ENCODE assay signal across 24 cellular contexts in the genomic region with DNA sequence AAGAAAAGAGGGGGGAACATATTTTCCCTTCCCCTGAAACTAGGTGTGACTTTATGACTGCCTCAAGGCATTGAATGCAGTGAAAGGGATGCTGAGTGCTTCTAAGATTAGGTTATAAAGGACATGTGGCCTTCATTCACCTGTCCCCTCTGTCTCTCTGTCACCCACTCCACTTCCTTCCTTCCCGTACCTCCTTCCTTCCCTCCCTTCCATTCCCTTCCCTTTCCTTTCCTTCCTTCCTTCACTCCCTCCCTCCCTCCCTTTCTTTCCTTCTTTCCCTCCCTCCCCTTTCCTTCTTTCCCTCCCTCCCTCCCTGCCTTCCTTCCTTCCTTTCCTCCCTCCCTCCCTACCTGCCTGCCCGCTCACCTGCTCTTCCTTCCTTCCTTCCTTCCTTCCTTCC. TPM values are rescaled to one million over a fixed set of nuclear protein-coding genes. Genes with fewer than 3 reads are reported as not detected.
DNase-seq lines count a peak whose midpoint lies in the region; ATAC-seq, FAIRE-seq and TF ChIP-seq lines count a peak whose summit lies in the region.
"Had no signal": no experiment of that assay in that cellular context is flagged by ENCODE, and none has a peak within 500 bp of the region (broad histone marks: within the 10 kb centered on the region; RNA-seq: fewer than 3 reads in every experiment).

No MANE protein-coding gene starts in this region.

- no peak overlapping the region for H2AFZ ChIP-seq in K562 (ENCODE audit: low read depth, low read length)
- H2AFZ ChIP-seq: GM23248 had no signal

- DNase-seq in K562 (ENCODE audit: extremely low read depth in 1 of 4, low spot score in 3 of 4) (no peak), right lobe of liver (no peak), colonic mucosa (no peak), Kasumi-1 (lab: John Stamatoyannopoulos, UW) (no peak)
- no peak for DNase-seq in stimulated activated effector memory CD8-positive, alpha-beta T cell treated with anti-CD3 and anti-CD28 coated beads, Interleukin-12 subunit alpha, Interleukin-12 subunit beta, amount 100 ng/mL, for 72 hours (ENCODE audit: low spot score in 2 of 2)
- no peak for DNase-seq in activated CD4-positive, CD25-positive, alpha-beta regulatory T cell (lab: John Stamatoyannopoulos, UW)
- DNase-seq: 8988T; ACHN; AML-193; BE2C; CD4-positive, alpha-beta T cell; CD8-positive, alpha-beta memory T cell; DMS53; DND-41; GM23248; H7; HCEC 1CT had no signal

- no peak for TF ChIP-seq CTCF in K562 (IDR thresholded peaks at IDR 0.05 in 2 of 3, conservative IDR thresholded peaks at IDR 0.05 in 1 of 3; ENCODE audit: insufficient read depth in 2 of 3, low read depth in 1 of 3, low read length in 3 of 3)
- no peak for TF ChIP-seq CTCF in right lobe of liver (IDR thresholded peaks at IDR 0.05)
- no peak for TF ChIP-seq CTCF in colonic mucosa (IDR thresholded peaks at IDR 0.05)

- ATAC-seq in K562, result no peak
- no peak for ATAC-seq in right lobe of liver
- no peak for ATAC-seq in stimulated activated effector memory CD8-positive, alpha-beta T cell treated with anti-CD3 and anti-CD28 coated beads, Interleukin-12 subunit alpha, Interleukin-12 subunit beta, amount 100 ng/mL, for 72 hours
- ATAC-seq: A549 had no signal

- no peak overlapping the region for H3K4me2 ChIP-seq in K562 (ENCODE audit: insufficient read depth, low read length)
- H3K4me2 ChIP-seq: A549; BLaER1 treated with 17β-estradiol and CSF1 and Interleukin-3, amounts not matched to agents 10 nM and 100 nM had no signal

- FAIRE-seq in K562 (lab: Jason Lieb, UNC), result no peak
- FAIRE-seq: A549, D721Med, G401.6, GM12892, H1 had no signal

- H3K9me1 ChIP-seq in K562 (ENCODE audit: control insufficient read depth, insufficient read depth, low read length), result no peaks in the 10 kb centered on the region

- intact Hi-C loops in K562 (cut with micrococcal nuclease) (loop anchor here (5.0 kb wide), 1 partner anchor 71 kb away; a partner anchor contains a TSS), right lobe of liver (cut with DNase I) (no loop called here), colonic mucosa (cut with DNase I) (no loop called here)

- H3K9me3 Mint-ChIP-seq in stimulated activated effector memory CD8-positive, alpha-beta T cell treated with anti-CD3 and anti-CD28 coated beads, Interleukin-12 subunit alpha, Interleukin-12 subunit beta, amount 100 ng/mL, for 72 hours, result no peaks in the 10 kb centered on the region
- H3K9me3 Mint-ChIP-seq: CD14-positive monocyte; CD4-positive, alpha-beta T cell; CD8-positive, alpha-beta memory T cell had no signal

- no peak for TF ChIP-seq POLR2A in K562 (conservative IDR thresholded peaks at IDR 0.05)
- TF ChIP-seq POLR2A in right lobe of liver (IDR thresholded peaks at IDR 0.05), result no peak

- no peaks in the 10 kb centered on the region for H3K9me3 ChIP-seq in K562 (replicated peaks; ENCODE audit: control insufficient read depth, insufficient read depth, low read depth, low read length)
- H3K9me3 ChIP-seq in right lobe of liver, result no peaks in the 10 kb centered on the region
- no peaks in the 10 kb centered on the region for H3K9me3 ChIP-seq in colonic mucosa
- H3K9me3 ChIP-seq: A549; BE2C; BLaER1 treated with 17β-estradiol and CSF1 and Interleukin-3, amounts not matched to agents 10 nM and 100 nM had no signal

- no peak for TF ChIP-seq RAD21 in K562 (CRISPR knock-in tag; conservative IDR thresholded peaks at IDR 0.05 in 1 of 2, IDR thresholded peaks at IDR 0.05 in 1 of 2)

- TF ChIP-seq EP300 in K562 (IDR thresholded peaks at IDR 0.05; ENCODE audit: low read length), result no peak

- no peak overlapping the region for H3K4me3 Mint-ChIP-seq in stimulated activated effector memory CD8-positive, alpha-beta T cell treated with anti-CD3 and anti-CD28 coated beads, Interleukin-12 subunit alpha, Interleukin-12 subunit beta, amount 100 ng/mL, for 72 hours
- H3K4me3 Mint-ChIP-seq: CD14-positive monocyte; CD4-positive, alpha-beta T cell had no signal

- peaks cover under 1% of the 10 kb centered on the region for H3K36me3 Mint-ChIP-seq in stimulated activated effector memory CD8-positive, alpha-beta T cell treated with anti-CD3 and anti-CD28 coated beads, Interleukin-12 subunit alpha, Interleukin-12 subunit beta, amount 100 ng/mL, for 72 hours
- H3K36me3 Mint-ChIP-seq: CD14-positive monocyte had no signal

- peaks cover 5% of the 10 kb centered on the region for H3K4me1 Mint-ChIP-seq in stimulated activated effector memory CD8-positive, alpha-beta T cell treated with anti-CD3 and anti-CD28 coated beads, Interleukin-12 subunit alpha, Interleukin-12 subunit beta, amount 100 ng/mL, for 72 hours

- CTCF ChIA-PET in K562 (lab: Yijun Ruan, JAX; ENCODE audit: low intra/inter-chr PET ratio), result no interaction called here

- BruUV-seq in K562 (replicated peaks; lab: Mats Ljungman, UMichigan), result no TSS peak

- H3K27ac Mint-ChIP-seq in stimulated activated effector memory CD8-positive, alpha-beta T cell treated with anti-CD3 and anti-CD28 coated beads, Interleukin-12 subunit alpha, Interleukin-12 subunit beta, amount 100 ng/mL, for 72 hours, result peak overlapping the region; percentile 49
- H3K27ac Mint-ChIP-seq: CD4-positive, alpha-beta T cell had no signal

- H3K4me3 ChIP-seq in K562 (no peak overlapping the region), right lobe of liver (no peak overlapping the region), colonic mucosa (no peak overlapping the region)
- H3K4me3 ChIP-seq: A549; BLaER1 treated with 17β-estradiol and CSF1 and Interleukin-3, amounts not matched to agents 10 nM and 100 nM; GM23248 had no signal

- H3K4me1 ChIP-seq in K562 (replicated peaks in 1 of 2; ENCODE audit: control insufficient read depth in 2 of 2, insufficient read depth in 2 of 2, low read length in 2 of 2) (peaks cover 9 to 13% of the 10 kb centered on the region in 2 experiments; a peak in 4 of 5 replicates), right lobe of liver (peaks cover 0 to 54% (median 26%) of the 10 kb centered on the region in 4 donors), colonic mucosa (peaks cover 6% of the 10 kb centered on the region)
- H3K4me1 ChIP-seq: A549 had no signal

- 0 out of 2 replicates have a peak, but pooled peaks cover under 1% of the 10 kb centered on the region for H4K20me1 ChIP-seq in K562 (replicated peaks; ENCODE audit: control insufficient read depth, insufficient read depth, low read length)

- WGBS in K562 (ENCODE audit: insufficient coverage, low coverage, missing lambda C conversion rate), result 0% methylated on average over 1 of the region's 2 CpGs
- 64% methylated on average over 2 of the region's 2 CpGs for whole genome bisulfite sequencing in right lobe of liver (ENCODE audit: insufficient coverage, low coverage, low lambda C conversion rate, missing lambda C conversion rate)

- H3K27me3 ChIP-seq in K562 (ENCODE audit: control insufficient read depth in 2 of 2, insufficient read depth in 2 of 2, low read length in 2 of 2) (peaks cover 19 to 38% of the 10 kb centered on the region in 2 experiments), right lobe of liver (no peaks in the 10 kb centered on the region), colonic mucosa (no peaks in the 10 kb centered on the region)
- H3K27me3 ChIP-seq: BLaER1 treated with 17β-estradiol and CSF1 and Interleukin-3, amounts not matched to agents 10 nM and 100 nM had no signal

- H3K27ac ChIP-seq in K562 (ENCODE audit: extremely low read depth, low read depth, low read length), result no peak overlapping the region
- H3K27ac ChIP-seq in right lobe of liver, result peak overlapping the region in 2 of 3 donors; percentile 47 to 91
- no peak overlapping the region for H3K27ac ChIP-seq in colonic mucosa
- H3K27ac ChIP-seq: A549; BLaER1 treated with 17β-estradiol and CSF1 and Interleukin-3, amounts not matched to agents 10 nM and 100 nM; GM23248 had no signal

- in situ Hi-C loops in K562 (cut with MboI), result no loop called here

- H3K9ac ChIP-seq in K562 (ENCODE audit: insufficient read depth in 1 of 2, low read depth in 2 of 2, low read length in 2 of 2) (no peak overlapping the region), colonic mucosa (ENCODE audit: low read depth in 2 of 2, low read length in 2 of 2) (no peak overlapping the region)
- H3K9ac ChIP-seq: BLaER1 treated with 17β-estradiol and CSF1 and Interleukin-3, amounts not matched to agents 10 nM and 100 nM; GM23248 had no signal

- peaks cover 8% of the 10 kb centered on the region for H3K79me2 ChIP-seq in K562 (ENCODE audit: control insufficient read depth, insufficient read depth, low read length)

- no peaks in the 10 kb centered on the region for H3K36me3 ChIP-seq in K562 (ENCODE audit: control insufficient read depth, insufficient read depth, low read length)
- no peaks in the 10 kb centered on the region for H3K36me3 ChIP-seq in right lobe of liver
- H3K36me3 ChIP-seq in colonic mucosa, result no peaks in the 10 kb centered on the region
- H3K36me3 ChIP-seq: BE2C; BLaER1 treated with 17β-estradiol and CSF1 and Interleukin-3, amounts not matched to agents 10 nM and 100 nM had no signal

- POLR2A ChIA-PET in K562 (lab: Yijun Ruan, JAX), result no interaction called here

RNA-seq across cellular contexts. Expression of a gene that starts 4.5 kb away (rescaled TPM):
- total RNA-seq in K562 (2011; cell fraction: chromatin; rRNA removed; ENCODE audit: low replicate concordance), result 87.8 and 126 TPM in 2 replicates
- total RNA-seq in K562 (2011; cell fraction: nucleolus; rRNA removed), result 44.4 and 45.4 TPM in 2 replicates
- total RNA-seq in K562 (2011; cell fraction: nucleoplasm; rRNA removed), result 60.3 and 60.7 TPM in 2 replicates
- total RNA-seq in K562 (2014; rRNA removed) (15.5 and 19.4 TPM in 2 replicates), K562 (2014; rRNA removed; fragmentation: Illumina TruSeq; extraction: Trizol) (32.1 and 36.1 TPM in 2 replicates), K562 (2015; rRNA removed; fragmentation: Illumina TruSeq; extraction: Trizol) (22.5 and 23.2 TPM in 2 replicates), K562 (2021) (42.9 and 43.0 TPM in 2 replicates), right lobe of liver (100 to 1,000 TPM in 2 of 6 experiments, 10 to 100 TPM in 4; 24.5 to 147 (median 80.1) TPM), colonic mucosa (100 to 1,000 TPM in 1 of 2 donors, 10 to 100 TPM in 1; 96.1 to 147 TPM)
- polyA plus RNA-seq in K562 (2011; rRNA removed) (28.3 and 34.6 TPM in 2 replicates), K562 (2014; fragmentation: Illumina TruSeq; extraction: Trizol) (23.8 and 27.3 TPM in 2 replicates), K562 (2014; fragmentation: Nextera tagmentation; extraction: Ambion mirVana) (1 to 10 TPM; 5.3 to 6.8 TPM), K562 (2014; rRNA removed) (19.8 and 20.9 TPM in 2 replicates)
- polyA plus RNA-seq in K562 (2011; cell fraction: cytosol; rRNA removed), result 14.3 and 17.7 TPM in 2 replicates
- polyA plus RNA-seq in K562 (2011; cell fraction: nucleus; rRNA removed), result 20.7 and 36.3 TPM in 2 replicates
- polyA plus RNA-seq in K562 (2012), result 17.2 and 27.8 TPM in 2 replicates
- polyA minus RNA-seq in K562 (2011; rRNA and poly(A)+ RNA removed), result 65.4 and 82.5 TPM in 2 replicates
- 24.1 and 25.7 TPM in 2 replicates for polyA minus RNA-seq in K562 (2011; cell fraction: cytosol; rRNA and poly(A)+ RNA removed)
- polyA minus RNA-seq in K562 (2011; cell fraction: nucleus; rRNA and poly(A)+ RNA removed), result 12.1 and 20.1 TPM in 2 replicates

RNA-seq across cellular contexts. Expression of a gene that starts 35.1 kb away (rescaled TPM):
- total RNA-seq in K562 (2011; cell fraction: chromatin; rRNA removed; ENCODE audit: low replicate concordance), result not detected in 2 replicates
- not detected in 2 replicates for total RNA-seq in K562 (2011; cell fraction: nucleolus; rRNA removed)
- total RNA-seq in K562 (2011; cell fraction: nucleoplasm; rRNA removed), result not detected in 2 replicates
- total RNA-seq in K562 (2014; rRNA removed) (0.18 TPM in 1 of 2 replicates, not detected in the other), K562 (2014; rRNA removed; fragmentation: Illumina TruSeq; extraction: Trizol) (not detected in 2 replicates), K562 (2015; rRNA removed; fragmentation: Illumina TruSeq; extraction: Trizol) (not detected in 2 replicates), K562 (2021) (0.53 and 0.54 TPM in 2 replicates), right lobe of liver (1,000 to 10,000 TPM in 4 of 6 experiments, 100 to 1,000 TPM in 2; 762 to 2,105 (median 1,328) TPM), colonic mucosa (1 to 10 TPM; 2.5 to 4.6 TPM)
- polyA plus RNA-seq in K562 (2011; rRNA removed) (not detected in 2 replicates), K562 (2014; fragmentation: Illumina TruSeq; extraction: Trizol) (not detected in 2 replicates), K562 (2014; fragmentation: Nextera tagmentation; extraction: Ambion mirVana) (not detected), K562 (2014; rRNA removed) (not detected in 2 replicates)
- polyA plus RNA-seq in K562 (2011; cell fraction: cytosol; rRNA removed), result not detected in 2 replicates
- polyA plus RNA-seq in K562 (2011; cell fraction: nucleus; rRNA removed), result not detected in 2 replicates
- polyA plus RNA-seq in K562 (2012), result not detected in 2 replicates
- not detected in 2 replicates for polyA minus RNA-seq in K562 (2011; rRNA and poly(A)+ RNA removed)
- polyA minus RNA-seq in K562 (2011; cell fraction: cytosol; rRNA and poly(A)+ RNA removed), result not detected in 2 replicates
- polyA minus RNA-seq in K562 (2011; cell fraction: nucleus; rRNA and poly(A)+ RNA removed), result not detected in 2 replicates
- total RNA-seq: CD4-positive, alpha-beta T cell; CD8-positive, alpha-beta memory T cell; GM23248; H7 had no signal
- polyA plus RNA-seq: CD14-positive monocyte; CD8-positive, alpha-beta memory T cell; GM23248 had no signal

RNA-seq across cellular contexts. Expression of a gene that starts 38.7 kb away (rescaled TPM):
- 19.2 and 21.8 TPM in 2 replicates for total RNA-seq in K562 (2011; cell fraction: chromatin; rRNA removed; ENCODE audit: low replicate concordance)
- total RNA-seq in K562 (2011; cell fraction: nucleolus; rRNA removed), result 12.0 and 13.5 TPM in 2 replicates
- 9.1 and 13.6 TPM in 2 replicates for total RNA-seq in K562 (2011; cell fraction: nucleoplasm; rRNA removed)
- total RNA-seq in K562 (2014; rRNA removed), result 13.8 and 14.0 TPM in 2 replicates
- total RNA-seq in K562 (2014; rRNA removed; fragmentation: Illumina TruSeq; extraction: Trizol), result 13.2 and 14.1 TPM in 2 replicates
- total RNA-seq in K562 (2015; rRNA removed; fragmentation: Illumina TruSeq; extraction: Trizol), result 11.6 and 12.2 TPM in 2 replicates
- total RNA-seq in K562 (2021), result 12.7 and 13.8 TPM in 2 replicates
- 9.5 and 13.4 TPM in 2 replicates for polyA plus RNA-seq in K562 (2011; rRNA removed)
- 6.7 and 9.5 TPM in 2 replicates for polyA plus RNA-seq in K562 (2011; cell fraction: cytosol; rRNA removed)
- 7.4 and 7.8 TPM in 2 replicates for polyA plus RNA-seq in K562 (2011; cell fraction: nucleus; rRNA removed)
- polyA plus RNA-seq in K562 (2012), result 7.7 and 8.5 TPM in 2 replicates
- 13.5 and 15.5 TPM in 2 replicates for polyA plus RNA-seq in K562 (2014; fragmentation: Illumina TruSeq; extraction: Trizol)
- 1 to 10 TPM; 5.9 to 6.9 TPM for polyA plus RNA-seq in K562 (2014; fragmentation: Nextera tagmentation; extraction: Ambion mirVana)
- 11.6 and 11.8 TPM in 2 replicates for polyA plus RNA-seq in K562 (2014; rRNA removed)
- 8.2 and 9.7 TPM in 2 replicates for polyA minus RNA-seq in K562 (2011; rRNA and poly(A)+ RNA removed)
- polyA minus RNA-seq in K562 (2011; cell fraction: cytosol; rRNA and poly(A)+ RNA removed), result 3.5 and 5.0 TPM in 2 replicates
- polyA minus RNA-seq in K562 (2011; cell fraction: nucleus; rRNA and poly(A)+ RNA removed), result 2.6 and 3.2 TPM in 2 replicates
- 1 to 10 TPM; 4.3 to 8.1 (median 5.7) TPM for total RNA-seq in right lobe of liver
- 1 to 10 TPM; 6.2 to 7.7 TPM for total RNA-seq in colonic mucosa

Comparison
In these comparisons a context has a peak if more than half of its experiments do, and no peak if none do; other contexts are left out.
1. H3K27ac ChIP-seq: peak in right lobe of liver (2 of 3); none in K562 (single experiment) and colonic mucosa (single experiment).
2. RNA of a gene that starts 35.1 kb away (total RNA-seq): 762 to 2,105 TPM in right lobe of liver; 2.5 to 4.6 TPM in colonic mucosa and 0.18 to 0.54 TPM in K562; every median in the first group is over 100 times any median in the second.